ENCODE assay signal across 4 cellular contexts in genomic region chr2:79929624-79930023, GRCh38.
TF ChIP-seq lines count a peak whose summit lies in the region.

No MANE protein-coding gene starts in this region.

TF ChIP-seq in HepG2, 621 proteins besides CTCF, POLR2A, EP300 and RAD21:
- TF ChIP-seq MIER2 (CRISPR knock-in tag; IDR thresholded peaks at IDR 0.05), result no peak
- peak; percentile 73 for TF ChIP-seq MAFF (IDR thresholded peaks at IDR 0.05; ENCODE audit: low read depth, low read length)
- peak; percentile 65 to 80 for TF ChIP-seq MAFK (conservative IDR thresholded peaks at IDR 0.05 in 1 of 2, IDR thresholded peaks at IDR 0.05 in 1 of 2; ENCODE audit: low read length in 2 of 2)

TF ChIP-seq in A549, 52 proteins besides CTCF, POLR2A, EP300 and RAD21:
- TF ChIP-seq PHF8 (IDR thresholded peaks at IDR 0.05; ENCODE audit: borderline replicate concordance, low read depth) (no peak), MAFK (IDR thresholded peaks at IDR 0.05; ENCODE audit: partially characterized antibody) (peak; percentile 64)

TF ChIP-seq in IMR-90, 13 proteins besides CTCF, POLR2A, EP300 and RAD21:
- TF ChIP-seq MAFK (IDR thresholded peaks at IDR 0.05; ENCODE audit: low read depth, low read length) (peak; percentile 37; the same call in 1 of the 2 replicates), RCOR1 (IDR thresholded peaks at IDR 0.05; ENCODE audit: insufficient replicate concordance, low read length) (no peak)

TF ChIP-seq in K562, 482 proteins besides CTCF, POLR2A, EP300 and RAD21:
- TF ChIP-seq C11orf30 (IDR thresholded peaks at IDR 0.05; ENCODE audit: low read depth), result 0 out of 2 replicates have a peak, but pooled peaks have one; percentile 25
- TF ChIP-seq DLX4 (CRISPR knock-in tag; IDR thresholded peaks at IDR 0.05), result no peak
